1 cellular context compared by ENCODE assay signal in the genomic region with DNA sequence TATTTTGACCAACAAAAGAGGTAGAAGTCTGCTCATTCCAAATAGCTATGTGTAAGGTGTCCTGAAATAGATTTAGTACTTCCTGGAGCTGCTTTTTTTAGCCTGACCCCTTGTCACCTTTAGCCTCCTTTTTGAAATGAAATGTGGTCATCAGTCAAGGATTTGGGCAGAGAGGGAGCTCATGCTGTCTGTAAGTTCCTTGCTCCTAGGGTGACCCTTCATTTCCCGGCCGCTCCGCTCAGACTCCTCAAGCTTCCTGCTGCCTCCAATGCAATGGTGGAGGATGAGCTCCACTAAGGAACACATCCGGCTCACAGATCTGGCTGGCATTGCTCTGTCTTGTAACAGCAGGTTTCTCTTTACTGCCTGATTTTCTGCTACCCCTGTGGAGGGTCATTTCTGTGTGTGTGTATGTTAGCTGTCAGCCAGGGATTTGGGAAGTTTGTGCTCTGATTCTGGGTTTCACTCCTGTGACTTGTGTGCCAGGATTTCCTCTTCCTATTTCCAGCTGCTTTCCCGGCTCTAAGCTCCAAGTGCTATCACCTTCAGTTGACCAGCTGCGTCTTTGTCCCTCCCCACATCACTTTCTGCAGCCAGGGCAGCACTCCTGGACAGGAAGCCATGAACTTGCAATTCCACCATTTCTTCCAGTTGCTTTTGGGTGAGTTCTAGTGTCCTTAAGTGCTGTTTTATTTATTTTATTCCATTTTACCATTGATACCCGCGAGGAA.
TF ChIP-seq lines count a peak whose summit lies in the region.

No MANE protein-coding gene starts in this region.

TF ChIP-seq in H1, 55 proteins besides CTCF, POLR2A, EP300 and RAD21 (continued from another document):
- no peak for TF ChIP-seq EGR1 (IDR thresholded peaks at IDR 0.05; ENCODE audit: borderline replicate concordance, low read depth, low read length)
